Comparison of ENCODE assay signal across 8 cellular contexts in genomic region chr7:111089822-111090426, GRCh38. TPM values are rescaled to one million over a fixed set of nuclear protein-coding genes. Genes with fewer than 3 reads are reported as not detected.
DNase-seq lines count a peak whose midpoint lies in the region; ATAC-seq and TF ChIP-seq lines count a peak whose summit lies in the region.

No MANE protein-coding gene starts in this region.

- H3K4me1 Mint-ChIP-seq in activated B cell treated with CpG ODN at 0.5 μM for 24 hours (peaks cover 12% of the 10 kb centered on the region), glutamatergic neuron (ENCODE audit: low read depth, unreplicated experiment) (peaks cover 28% of the 10 kb centered on the region)
- peaks cover 46% of the 10 kb centered on the region for H3K4me1 Mint-ChIP-seq in stimulated activated naive CD8-positive, alpha-beta T cell treated with anti-CD3 and anti-CD28 coated beads, Interleukin-15, amount 100 ng/mL, for 72 hours
- H3K4me1 Mint-ChIP-seq in stimulated activated naive B cell treated with anti-CD40 and anti-IgM and Interleukin-4, amounts not matched to agents 10 μg/mL and 1 μg/mL and 100 μg/mL, for 72 hours, result peaks cover 20 to 46% of the 10 kb centered on the region in 2 donors

- H3K27me3 Mint-ChIP-seq in activated B cell treated with CpG ODN at 0.5 μM for 24 hours (no peaks in the 10 kb centered on the region), glutamatergic neuron (ENCODE audit: unreplicated experiment) (peaks cover 4% of the 10 kb centered on the region)
- no peaks in the 10 kb centered on the region for H3K27me3 Mint-ChIP-seq in stimulated activated naive CD8-positive, alpha-beta T cell treated with anti-CD3 and anti-CD28 coated beads, Interleukin-15, amount 100 ng/mL, for 72 hours
- H3K27me3 Mint-ChIP-seq in stimulated activated naive B cell treated with anti-CD40 and anti-IgM and Interleukin-4, amounts not matched to agents 10 μg/mL and 1 μg/mL and 100 μg/mL, for 72 hours, result no peaks in the 10 kb centered on the region

- H3K36me3 Mint-ChIP-seq in activated B cell treated with CpG ODN at 0.5 μM for 24 hours (ENCODE audit: low read depth) (no peaks in the 10 kb centered on the region), glutamatergic neuron (ENCODE audit: unreplicated experiment) (no peaks in the 10 kb centered on the region)
- H3K36me3 Mint-ChIP-seq in stimulated activated naive B cell treated with anti-CD40 and anti-IgM and Interleukin-4, amounts not matched to agents 10 μg/mL and 1 μg/mL and 100 μg/mL, for 72 hours, result peaks cover 3 to 4% of the 10 kb centered on the region in 2 donors

- H3K27ac Mint-ChIP-seq in activated B cell treated with CpG ODN at 0.5 μM for 24 hours (no peak overlapping the region), glutamatergic neuron (ENCODE audit: unreplicated experiment) (no peak overlapping the region)
- H3K27ac Mint-ChIP-seq in stimulated activated naive CD8-positive, alpha-beta T cell treated with anti-CD3 and anti-CD28 coated beads, Interleukin-15, amount 100 ng/mL, for 72 hours, result peak overlapping the region in 1 of 2 donors; percentile 99
- no peak overlapping the region for H3K27ac Mint-ChIP-seq in stimulated activated naive B cell treated with anti-CD40 and anti-IgM and Interleukin-4, amounts not matched to agents 10 μg/mL and 1 μg/mL and 100 μg/mL, for 72 hours

- peak; percentile 15 for DNase-seq in NOMO-1 treated with DMSO at 0.1 percent for 48 hours (lab: John Stamatoyannopoulos, UW; ENCODE audit: unreplicated experiment)
- DNase-seq in NOMO-1 treated with dmso at 0.1 percent for 144 hours (lab: John Stamatoyannopoulos, UW; ENCODE audit: unreplicated experiment), result no peak
- DNase-seq in HFF-Myc (ENCODE audit: extremely low read depth, low read depth), result no peak
- peak; percentile 41 for DNase-seq in NCI-H2081 treated with DMSO at 0.1 percent for 48 hours (lab: John Stamatoyannopoulos, UW)
- no peak for DNase-seq in activated B cell treated with CpG ODN at 0.5 μM for 24 hours
- no peak for DNase-seq in glutamatergic neuron
- DNase-seq in stimulated activated naive CD8-positive, alpha-beta T cell treated with anti-CD3 and anti-CD28 coated beads, Interleukin-15, amount 100 ng/mL, for 72 hours, result no peak
- no peak for DNase-seq in stimulated activated naive B cell treated with anti-CD40 and anti-IgM and Interleukin-4, amounts not matched to agents 10 μg/mL and 1 μg/mL and 100 μg/mL, for 72 hours

- ATAC-seq in activated B cell treated with CpG ODN at 0.5 μM for 24 hours (ENCODE audit: low read depth), result peak; percentile 55
- no peak for ATAC-seq in stimulated activated naive CD8-positive, alpha-beta T cell treated with anti-CD3 and anti-CD28 coated beads, Interleukin-15, amount 100 ng/mL, for 72 hours
- ATAC-seq in stimulated activated naive B cell treated with anti-CD40 and anti-IgM and Interleukin-4, amounts not matched to agents 10 μg/mL and 1 μg/mL and 100 μg/mL, for 72 hours (replicated peaks), result no peak

- H3K4me3 Mint-ChIP-seq in activated B cell treated with CpG ODN at 0.5 μM for 24 hours, result no peak overlapping the region
- H3K4me3 Mint-ChIP-seq in glutamatergic neuron (ENCODE audit: unreplicated experiment), result no peak overlapping the region
- peak overlapping the region; percentile 84 to 97 for H3K4me3 Mint-ChIP-seq in stimulated activated naive CD8-positive, alpha-beta T cell treated with anti-CD3 and anti-CD28 coated beads, Interleukin-15, amount 100 ng/mL, for 72 hours
- no peak overlapping the region for H3K4me3 Mint-ChIP-seq in stimulated activated naive B cell treated with anti-CD40 and anti-IgM and Interleukin-4, amounts not matched to agents 10 μg/mL and 1 μg/mL and 100 μg/mL, for 72 hours

- peak; percentile 59 for TF ChIP-seq CTCF in HFF-Myc (IDR thresholded peaks at IDR 0.05; ENCODE audit: low read depth, low read length, missing control alignments)
- TF ChIP-seq CTCF in activated B cell treated with CpG ODN at 0.5 μM for 24 hours (IDR thresholded peaks at IDR 0.05), result peak; percentile 77
- TF ChIP-seq CTCF in glutamatergic neuron (IDR thresholded peaks at IDR 0.05; ENCODE audit: partially characterized antibody, unreplicated experiment), result peak; percentile 83

- CTCF ChIA-PET in activated B cell treated with CpG ODN at 0.5 μM for 24 hours (lab: Charles Lee), result interaction anchor here (0.6 kb wide), 1 partner anchor 17 kb away, joined by 3 read pairs; no protein-coding TSS in a partner anchor

- H3K9me3 Mint-ChIP-seq in activated B cell treated with CpG ODN at 0.5 μM for 24 hours (peaks cover 3% of the 10 kb centered on the region), glutamatergic neuron (ENCODE audit: unreplicated experiment) (peaks cover 6% of the 10 kb centered on the region)
- H3K9me3 Mint-ChIP-seq in stimulated activated naive CD8-positive, alpha-beta T cell treated with anti-CD3 and anti-CD28 coated beads, Interleukin-15, amount 100 ng/mL, for 72 hours, result peaks cover 0 to 4% of the 10 kb centered on the region in 2 donors
- peaks cover 0 to 2% of the 10 kb centered on the region in 2 donors for H3K9me3 Mint-ChIP-seq in stimulated activated naive B cell treated with anti-CD40 and anti-IgM and Interleukin-4, amounts not matched to agents 10 μg/mL and 1 μg/mL and 100 μg/mL, for 72 hours

- no peak overlapping the region for H3K4me3 ChIP-seq in HFF-Myc (replicated peaks; ENCODE audit: low read depth, low read length)

- intact Hi-C loops in activated B cell treated with CpG ODN at 0.5 μM for 24 hours (cut with micrococcal nuclease), result loop anchor here (1.0 kb wide), 2 partner anchors 396 to 645 kb away; no protein-coding TSS in a partner anchor

- POLR2A ChIA-PET in activated B cell treated with CpG ODN at 0.5 μM for 24 hours (lab: Charles Lee), result interaction anchor here (0.7 kb wide), 1 partner anchor 94 kb away, joined by 5 read pairs; no protein-coding TSS in a partner anchor

RNA-seq across cellular contexts. Expression of gene LRRN3, which starts 1.0 kb away (rescaled TPM):
- not detected in 2 replicates for total RNA-seq in activated B cell treated with CpG ODN at 0.5 μM for 24 hours
- 6.3 TPM for total RNA-seq in glutamatergic neuron (ENCODE audit: unreplicated experiment)

Comparison
In these comparisons a context has a peak if more than half of its experiments do, and no peak if none do; other contexts are left out.
1. DNase-seq: peak in NOMO-1 treated with DMSO at 0.1 percent for 48 hours (single experiment) and NCI-H2081 treated with DMSO at 0.1 percent for 48 hours (single experiment); none in NOMO-1 treated with dmso at 0.1 percent for 144 hours (single experiment), HFF-Myc (single experiment), activated B cell treated with CpG ODN at 0.5 μM for 24 hours (single experiment), glutamatergic neuron (single experiment), stimulated activated naive CD8-positive, alpha-beta T cell treated with anti-CD3 and anti-CD28 coated beads, Interleukin-15, amount 100 ng/mL, for 72 hours (0 of 2) and stimulated activated naive B cell treated with anti-CD40 and anti-IgM and Interleukin-4, amounts not matched to agents 10 μg/mL and 1 μg/mL and 100 μg/mL, for 72 hours (single experiment).
2. H3K4me3 Mint-ChIP-seq: peak in stimulated activated naive CD8-positive, alpha-beta T cell treated with anti-CD3 and anti-CD28 coated beads, Interleukin-15, amount 100 ng/mL, for 72 hours (2 of 2); none in activated B cell treated with CpG ODN at 0.5 μM for 24 hours (single experiment), glutamatergic neuron (single experiment) and stimulated activated naive B cell treated with anti-CD40 and anti-IgM and Interleukin-4, amounts not matched to agents 10 μg/mL and 1 μg/mL and 100 μg/mL, for 72 hours (0 of 2).
3. Peak in every context shown above with its lines, with median percentiles within 50 percentile points of each other: CTCF ChIP-seq.